1 cellular context compared by ENCODE assay signal in the genomic region with DNA sequence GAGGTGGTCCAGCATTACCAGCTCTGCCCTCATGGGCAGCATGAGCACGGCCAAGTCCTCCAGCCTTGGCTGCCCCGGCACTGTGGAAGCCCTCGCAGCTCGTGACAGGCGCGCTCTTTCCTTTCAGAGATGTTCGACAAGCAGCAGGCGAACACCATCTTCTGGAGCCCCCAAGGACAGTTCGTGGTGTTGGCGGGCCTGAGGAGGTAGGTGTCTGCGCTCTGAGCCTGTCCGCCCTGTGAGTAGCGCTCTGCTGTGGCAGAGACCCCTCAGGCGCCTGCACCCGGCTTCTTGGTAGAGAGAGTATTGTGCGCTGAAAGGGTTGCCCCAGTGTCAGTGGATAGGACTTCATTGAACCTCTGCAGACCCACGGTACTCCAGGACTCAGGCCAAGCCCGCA.
A peak's percentile ranks its signal among the peaks of the same experiment; 100 is the strongest.
TF ChIP-seq lines count a peak whose summit lies in the region.

No MANE protein-coding gene starts in this region.

TF ChIP-seq in K562, 482 proteins besides CTCF, POLR2A, EP300 and RAD21:
- TF ChIP-seq POLR2G (IDR thresholded peaks at IDR 0.05; ENCODE audit: low read depth, low read length): peak; percentile 58
- peak; percentile 57 for TF ChIP-seq RBM22 (IDR thresholded peaks at IDR 0.05; ENCODE audit: low read depth, low read length, poor library complexity, severe bottlenecking)
- TF ChIP-seq, protein P1, sequence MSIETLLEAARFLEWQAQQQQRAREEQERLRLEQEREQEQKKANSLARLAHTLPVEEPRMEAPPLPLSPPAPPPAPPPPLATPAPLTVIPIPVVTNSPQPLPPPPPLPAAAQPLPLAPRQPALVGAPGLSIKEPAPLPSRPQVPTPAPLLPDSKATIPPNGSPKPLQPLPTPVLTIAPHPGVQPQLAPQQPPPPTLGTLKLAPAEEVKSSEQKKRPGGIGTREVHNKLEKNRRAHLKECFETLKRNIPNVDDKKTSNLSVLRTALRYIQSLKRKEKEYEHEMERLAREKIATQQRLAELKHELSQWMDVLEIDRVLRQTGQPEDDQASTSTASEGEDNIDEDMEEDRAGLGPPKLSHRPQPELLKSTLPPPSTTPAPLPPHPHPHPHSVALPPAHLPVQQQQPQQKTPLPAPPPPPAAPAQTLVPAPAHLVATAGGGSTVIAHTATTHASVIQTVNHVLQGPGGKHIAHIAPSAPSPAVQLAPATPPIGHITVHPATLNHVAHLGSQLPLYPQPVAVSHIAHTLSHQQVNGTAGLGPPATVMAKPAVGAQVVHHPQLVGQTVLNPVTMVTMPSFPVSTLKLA (conservative IDR thresholded peaks at IDR 0.05): no peak
- TF ChIP-seq SRSF1 (IDR thresholded peaks at IDR 0.05; ENCODE audit: low read depth, low read length): no peak
